In the genomic region with DNA sequence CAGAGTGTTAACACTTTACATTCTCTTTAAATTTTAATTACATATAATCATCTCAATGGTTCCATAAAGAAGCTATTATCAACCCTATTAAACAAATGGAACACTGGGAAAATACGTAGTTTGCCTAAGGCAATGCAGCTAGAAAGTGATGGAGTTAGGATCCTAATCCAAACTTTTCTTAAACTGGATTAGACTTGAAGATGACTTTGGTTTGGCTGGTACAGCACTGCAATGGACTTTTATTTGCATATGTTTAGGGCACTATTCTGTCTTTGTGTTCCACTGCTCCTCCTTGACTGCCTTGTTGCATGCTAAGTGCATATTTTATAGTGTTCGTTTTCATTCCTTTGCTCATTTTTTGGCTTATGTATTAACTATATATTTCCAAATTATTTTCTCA, we compare ENCODE assay signal across 26 cellular contexts.
A peak's percentile ranks its signal among the peaks of the same experiment; 100 is the strongest.
DNase-seq lines count a peak whose midpoint lies in the region.
"Had no signal": no experiment of that assay in that cellular context is flagged by ENCODE, and none has a peak within 500 bp of the region (broad histone marks: within the 10 kb centered on the region; RNA-seq: fewer than 3 reads in every experiment).

No MANE protein-coding gene starts in this region.

- H3K4me3 ChIP-seq in HAP-1, result no peak overlapping the region
- H3K4me3 ChIP-seq: A549; BLaER1; BLaER1 treated with 17β-estradiol and CSF1 and Interleukin-3, amounts not matched to agents 10 nM and 100 nM had no signal

- no peaks in the 10 kb centered on the region for H3K9me3 ChIP-seq in HAP-1
- H3K9me3 ChIP-seq: A549, BE2C, BLaER1 had no signal

- in situ Hi-C loops in HAP-1 (cut with MboI; ENCODE audit: low sequenced_read_pairs), result no loop called here

- DNase-seq in NCI-H1417 (lab: John Stamatoyannopoulos, UW) (peak in 2 of 3 experiments; percentile 0 to 11), NCI-H1417 treated with DMSO at 0.1 percent for 48 hours (lab: John Stamatoyannopoulos, UW) (no peak), HAP-1 (ENCODE audit: low spot score in 2 of 2) (peak; percentile 42 to 95), C1 segment of cervical spinal cord (lab: John Stamatoyannopoulos, UW) (no peak)
- DNase-seq: 8988T; ACHN; AML-193; BE2C; Caco-2; Calu3; CD4-positive, alpha-beta memory T cell; CD4-positive, alpha-beta T cell; CD4-positive, CD25-positive, alpha-beta regulatory T cell; CD8-positive, alpha-beta memory T cell; CD8-positive, alpha-beta T cell; COR-L47; DMS 273 treated with DMSO at 0.1 percent for 48 hours; DMS153; DMS53; DMS79; DMS79 treated with DMSO at 0.1 percent for 48 hours; DND-41; EL had no signal

- no peaks in the 10 kb centered on the region for H3K36me3 ChIP-seq in HAP-1 (replicated peaks)
- H3K36me3 ChIP-seq: BE2C; BLaER1; BLaER1 treated with 17β-estradiol and CSF1 and Interleukin-3, amounts not matched to agents 10 nM and 100 nM had no signal

- H3K4me1 ChIP-seq in HAP-1, result peaks cover 17% of the 10 kb centered on the region
- H3K4me1 ChIP-seq: A549, BE2C, BLaER1, Caco-2 had no signal

- no peaks in the 10 kb centered on the region for H3K27me3 ChIP-seq in HAP-1 (ENCODE audit: low read depth)
- H3K27me3 ChIP-seq: BE2C; BLaER1; BLaER1 treated with 17β-estradiol and CSF1 and Interleukin-3, amounts not matched to agents 10 nM and 100 nM had no signal

Comparison
In these comparisons a context has a peak if more than half of its experiments do, and no peak if none do; other contexts are left out.
1. DNase-seq: peak in NCI-H1417 (2 of 3) and HAP-1 (2 of 2); none in NCI-H1417 treated with DMSO at 0.1 percent for 48 hours (single experiment) and C1 segment of cervical spinal cord (0 of 14).